Comparison of ENCODE assay signal across 14 cellular contexts in genomic region chr22:46251816-46252380, GRCh38. TPM values are rescaled to one million over a fixed set of nuclear protein-coding genes. Genes with fewer than 3 reads are reported as not detected.
A peak's percentile ranks its signal among the peaks of the same experiment; 100 is the strongest.
DNase-seq lines count a peak whose midpoint lies in the region; ATAC-seq and TF ChIP-seq lines count a peak whose summit lies in the region.
"Had no signal": no experiment of that assay in that cellular context is flagged by ENCODE, and none has a peak within 500 bp of the region (broad histone marks: within the 10 kb centered on the region; RNA-seq: fewer than 3 reads in every experiment).

No MANE protein-coding gene starts in this region.

- no peak for DNase-seq in activated CD4-positive, CD25-positive, alpha-beta regulatory T cell treated with anti-CD3 and anti-CD28 coated beads, Interleukin-2, amount 50 U/mL, for 72 hours
- DNase-seq in putamen (ENCODE audit: low spot score) (no peak), ureter (ENCODE audit: low spot score) (no peak)
- DNase-seq: anterior cingulate cortex, NCI-H187 treated with DMSO at 0.1 percent for 48 hours, WERI-Rb-1 had no signal

- peak overlapping the region; percentile 86 for H3K27ac Mint-ChIP-seq in T-helper 1 cell treated with Interleukin-12 subunit alpha and Interleukin-12 subunit beta and Interleukin-4 antibody, amounts not matched to agents 30 μg/mL and 1 μg/mL, for 36 hours
- H3K27ac Mint-ChIP-seq in nephron, result peak overlapping the region in 1 of 3 experiments; percentile 60

- no peaks in the 10 kb centered on the region for H3K9me3 Mint-ChIP-seq in T-helper 1 cell treated with Interleukin-12 subunit alpha and Interleukin-12 subunit beta and Interleukin-4 antibody, amounts not matched to agents 30 μg/mL and 1 μg/mL, for 36 hours
- peaks cover 8% of the 10 kb centered on the region for H3K9me3 Mint-ChIP-seq in nephron

- H3K4me1 Mint-ChIP-seq in T-helper 1 cell treated with Interleukin-12 subunit alpha and Interleukin-12 subunit beta and Interleukin-4 antibody, amounts not matched to agents 30 μg/mL and 1 μg/mL, for 36 hours (ENCODE audit: low read depth), result peaks cover 24% of the 10 kb centered on the region
- peaks cover 14% of the 10 kb centered on the region for H3K4me1 Mint-ChIP-seq in nephron

- peaks cover 8% of the 10 kb centered on the region for H3K27me3 Mint-ChIP-seq in T-helper 1 cell treated with Interleukin-12 subunit alpha and Interleukin-12 subunit beta and Interleukin-4 antibody, amounts not matched to agents 30 μg/mL and 1 μg/mL, for 36 hours (ENCODE audit: low read depth)
- H3K27me3 Mint-ChIP-seq in nephron (ENCODE audit: low read depth), result peaks cover 2% of the 10 kb centered on the region

- peak overlapping the region; percentile 89 for H3K4me3 Mint-ChIP-seq in T-helper 1 cell treated with Interleukin-12 subunit alpha and Interleukin-12 subunit beta and Interleukin-4 antibody, amounts not matched to agents 30 μg/mL and 1 μg/mL, for 36 hours
- peak overlapping the region; percentile 82 to 86 (median 83) for H3K4me3 Mint-ChIP-seq in nephron

- TF ChIP-seq CTCF in nephron (IDR thresholded peaks at IDR 0.05; ENCODE audit: unreplicated experiment in 3 of 3), result no peak

- peak; percentile 27 to 37 for ATAC-seq in activated CD4-positive, CD25-positive, alpha-beta regulatory T cell treated with anti-CD3 and anti-CD28 coated beads, Interleukin-2, amount 50 U/mL, for 24 hours
- ATAC-seq: A549 had no signal

- H3K36me3 Mint-ChIP-seq in T-helper 1 cell treated with Interleukin-12 subunit alpha and Interleukin-12 subunit beta and Interleukin-4 antibody, amounts not matched to agents 30 μg/mL and 1 μg/mL, for 36 hours (ENCODE audit: low read depth), result peaks cover 7% of the 10 kb centered on the region
- peaks cover 3% of the 10 kb centered on the region for H3K36me3 Mint-ChIP-seq in nephron (ENCODE audit: low read depth)

RNA-seq across cellular contexts. Expression of gene CDPF1, which starts 1.8 kb away (rescaled TPM):
- total RNA-seq in ureter, result 9.8 TPM

RNA-seq across cellular contexts. Expression of gene PKDREJ, which starts 11.2 kb away (rescaled TPM):
- total RNA-seq in ureter, result 0.13 TPM
- total RNA-seq: endothelial cell of umbilical vein, G401, HT1080, mesenteric fat pad had no signal

RNA-seq across cellular contexts. Expression of gene TTC38, which starts 15.9 kb away (rescaled TPM):
- total RNA-seq in ureter, result 30.9 TPM

RNA-seq across cellular contexts. Expression of gene GTSE1, which starts 44.8 kb away (rescaled TPM):
- 1.6 TPM for total RNA-seq in ureter
